ENCODE assay signal across 17 cellular contexts in genomic region chr13:55652657-55653056, GRCh38.
DNase-seq lines count a peak whose midpoint lies in the region; ATAC-seq and TF ChIP-seq lines count a peak whose summit lies in the region.
"Had no signal": no experiment of that assay in that cellular context is flagged by ENCODE, and none has a peak within 500 bp of the region (broad histone marks: within the 10 kb centered on the region; RNA-seq: fewer than 3 reads in every experiment).

No MANE protein-coding gene starts in this region.

- H3K27ac ChIP-seq in HUES64 (ENCODE audit: low read depth, low read length) (peak overlapping the region; percentile 27; the same call in 1 of the 2 replicates), endodermal cell (ENCODE audit: low read depth, low read length) (no peak overlapping the region), mesendoderm (ENCODE audit: low read depth, low read length) (peak overlapping the region; percentile 27)
- H3K27ac ChIP-seq: 22Rv1, KMS-11 had no signal

- no peaks in the 10 kb centered on the region for H3K9me3 ChIP-seq in ES-I3 (ENCODE audit: control insufficient read depth, insufficient read depth, low read length)
- H3K9me3 ChIP-seq in HUES64 (ENCODE audit: insufficient read depth, low read depth, low read length), result no peaks in the 10 kb centered on the region
- no peaks in the 10 kb centered on the region for H3K9me3 ChIP-seq in endodermal cell (ENCODE audit: control insufficient read depth, low read length)
- H3K9me3 ChIP-seq: Caco-2 had no signal

- peaks cover 19% of the 10 kb centered on the region for H3K4me1 ChIP-seq in ES-I3 (ENCODE audit: insufficient read depth, low read length)
- peaks cover 29% of the 10 kb centered on the region for H3K4me1 ChIP-seq in HUES64 (ENCODE audit: insufficient read depth, low read length)
- H3K4me1 ChIP-seq in endodermal cell (ENCODE audit: control insufficient read depth, insufficient read depth, low read length), result no peaks in the 10 kb centered on the region
- H3K4me1 ChIP-seq in mesendoderm (ENCODE audit: control insufficient read depth, low read depth, low read length), result peaks cover 4% of the 10 kb centered on the region

- 71% methylated on average over 5 of the region's 5 CpGs for WGBS in HUES64
- 78 to 100% methylated on average over 1 to 5 of the region's 5 CpGs for WGBS in endodermal cell (ENCODE audit: insufficient coverage in 1 of 2, insufficient read length in 1 of 2), 2 experiments
- no CpG with 5 or more reads among the region's 5 CpGs for WGBS in mesendoderm (ENCODE audit: extremely low coverage, insufficient coverage, low lambda C conversion rate)

- H3K79me1 ChIP-seq in mesendoderm (ENCODE audit: low read length), result no peaks in the 10 kb centered on the region

- H3K4me3 Mint-ChIP-seq in endodermal cell, result no peak overlapping the region
- H3K4me3 Mint-ChIP-seq: CD14-positive monocyte; CD8-positive, alpha-beta T cell; HFFc6 had no signal

- no peak overlapping the region for H3K4me2 ChIP-seq in mesendoderm (ENCODE audit: low read length)
- H3K4me2 ChIP-seq: KMS-11 had no signal

- no peak for TF ChIP-seq CTCF in endodermal cell (conservative IDR thresholded peaks at IDR 0.05)

- no peak overlapping the region for H3K23ac ChIP-seq in mesendoderm (ENCODE audit: low read length)

- H3K79me2 ChIP-seq in mesendoderm (ENCODE audit: control insufficient read depth, insufficient read depth, low read length), result no peaks in the 10 kb centered on the region

- peak overlapping the region; percentile 47 for H2BK120ac ChIP-seq in mesendoderm (ENCODE audit: low read depth, low read length)

- H4K5ac ChIP-seq in mesendoderm (ENCODE audit: low read length), result no peak overlapping the region

- peak overlapping the region; percentile 37 for H3K27ac Mint-ChIP-seq in endodermal cell
- H3K27ac Mint-ChIP-seq: CD14-positive monocyte; CD8-positive, alpha-beta T cell; HFFc6 had no signal

- H3K36me3 ChIP-seq in ES-I3 (ENCODE audit: insufficient read depth, low read length) (peaks cover 7% of the 10 kb centered on the region), HUES64 (ENCODE audit: insufficient read depth, low read length) (no peaks in the 10 kb centered on the region), endodermal cell (ENCODE audit: control insufficient read depth, insufficient read depth, low read length) (no peaks in the 10 kb centered on the region), mesendoderm (ENCODE audit: control insufficient read depth, insufficient read depth, low read length) (no peaks in the 10 kb centered on the region)

- DNase-seq in endodermal cell (peak; percentile 70), mesendoderm (peak; percentile 36), COLO668 (lab: John Stamatoyannopoulos, UW; ENCODE audit: unreplicated experiment) (no peak), germinal center (ENCODE audit: low spot score) (no peak), left lobe of liver (ENCODE audit: low spot score) (no peak)
- DNase-seq: Caco-2; CD8-positive, alpha-beta T cell; DND-41; HCEC 1CT; HFFc6 had no signal

- peak overlapping the region; percentile 91 for H3K4ac ChIP-seq in mesendoderm (ENCODE audit: low read depth, low read length)

- H2BK15ac ChIP-seq in mesendoderm (replicated peaks; ENCODE audit: low read depth), result no peak overlapping the region

- peaks cover 41% of the 10 kb centered on the region for H3K4me1 Mint-ChIP-seq in endodermal cell
- H3K4me1 Mint-ChIP-seq: CD14-positive monocyte had no signal

- no peaks in the 10 kb centered on the region for H3K9me3 Mint-ChIP-seq in endodermal cell

- H3K9ac ChIP-seq in ES-I3 (ENCODE audit: low read depth, low read length) (peak overlapping the region; percentile 26; the same call in 1 of the 2 replicates), HUES64 (ENCODE audit: low read depth, low read length) (no peak overlapping the region), endodermal cell (ENCODE audit: extremely low read depth, low read length, poor library complexity, severe bottlenecking) (no peak overlapping the region), mesendoderm (ENCODE audit: low read length) (no peak overlapping the region)
- H3K9ac ChIP-seq: KMS-11 had no signal

- no peaks in the 10 kb centered on the region for H3K36me3 Mint-ChIP-seq in endodermal cell (ENCODE audit: low read depth)
- H3K36me3 Mint-ChIP-seq: CD14-positive monocyte; CD8-positive, alpha-beta T cell had no signal

- peak overlapping the region; percentile 57 for H3K56ac ChIP-seq in mesendoderm (ENCODE audit: low read length)

- ATAC-seq in HG02852 (IDR thresholded peaks at IDR 0.05; ENCODE audit: unreplicated experiment), result no peak
- ATAC-seq in left lobe of liver, result no peak
- ATAC-seq: CD8-positive, alpha-beta T cell; HepG2 had no signal

- H4K8ac ChIP-seq in mesendoderm (ENCODE audit: low read depth, low read length), result peak overlapping the region; percentile 39

- peaks cover 26% of the 10 kb centered on the region for H3K27me3 Mint-ChIP-seq in endodermal cell (ENCODE audit: insufficient read depth)

- H3K27me3 ChIP-seq in HUES64 (ENCODE audit: insufficient read depth, low read length), result no peaks in the 10 kb centered on the region
- H3K27me3 ChIP-seq in endodermal cell (ENCODE audit: control insufficient read depth, insufficient read depth, low read length, poor library complexity, severe bottlenecking), result peaks cover 6% of the 10 kb centered on the region
- H3K27me3 ChIP-seq in mesendoderm (ENCODE audit: insufficient read depth, low read length, poor library complexity), result no peaks in the 10 kb centered on the region

- H3K4me3 ChIP-seq in HUES64 (ENCODE audit: low read length), result no peak overlapping the region
- no peak overlapping the region for H3K4me3 ChIP-seq in endodermal cell (ENCODE audit: low read length)
- H3K4me3 ChIP-seq in mesendoderm (ENCODE audit: low read length), result no peak overlapping the region

- peak overlapping the region; percentile 49 for H2BK5ac ChIP-seq in mesendoderm (ENCODE audit: low read length)

- H2AK5ac ChIP-seq in mesendoderm (ENCODE audit: low read length), result no peak overlapping the region

- H3K18ac ChIP-seq in mesendoderm (ENCODE audit: low read length), result peak overlapping the region; percentile 43

Comparison
In these comparisons a context has a peak if more than half of its experiments do, and no peak if none do; other contexts are left out.
1. DNase-seq: peak in endodermal cell (single experiment) and mesendoderm (single experiment); none in COLO668 (single experiment), germinal center (single experiment) and left lobe of liver (single experiment).